In genomic region chr2:24121469-24121868, GRCh38 we compare ENCODE assay signal across 19 cellular contexts. TPM values are rescaled to one million over a fixed set of nuclear protein-coding genes. Genes with fewer than 3 reads are reported as not detected.
DNase-seq lines count a peak whose midpoint lies in the region; TF ChIP-seq lines count a peak whose summit lies in the region.
"Had no signal": no experiment of that assay in that cellular context is flagged by ENCODE, and none has a peak within 500 bp of the region (broad histone marks: within the 10 kb centered on the region; RNA-seq: fewer than 3 reads in every experiment).

No MANE protein-coding gene starts in this region.

- WGBS in neuronal stem cell (ENCODE audit: extremely low coverage in 2 of 2, insufficient read length in 2 of 2, insufficient replicate concordance in 1 of 2), 2 donors, result no CpG with 5 or more reads among the region's 4 CpGs
- WGBS in esophagus muscularis mucosa, result 81% methylated on average over 4 of the region's 4 CpGs
- 41 to 47% methylated on average over 4 of the region's 4 CpGs for WGBS in tibial nerve, 2 donors

- no peak overlapping the region for H3K18ac ChIP-seq in neuronal stem cell (ENCODE audit: low read length)

- H3K4me3 ChIP-seq in HEK293 (ENCODE audit: low read depth, low read length), result no peak overlapping the region
- no peak overlapping the region for H3K4me3 ChIP-seq in neuronal stem cell (ENCODE audit: low read length in 2 of 2)
- H3K4me3 ChIP-seq in esophagus muscularis mucosa, result no peak overlapping the region
- H3K4me3 ChIP-seq in tibial nerve, result no peak overlapping the region
- H3K4me3 ChIP-seq: SJSA1, smooth muscle cell, upper lobe of left lung had no signal

- H3K27me3 ChIP-seq in neuronal stem cell (ENCODE audit: control insufficient read depth in 3 of 3, insufficient read depth in 3 of 3, low read depth in 1 of 3, low read length in 3 of 3), result no peaks in the 10 kb centered on the region
- H3K27me3 ChIP-seq in esophagus muscularis mucosa, result no peaks in the 10 kb centered on the region
- H3K27me3 ChIP-seq in tibial nerve, result no peaks in the 10 kb centered on the region
- H3K27me3 ChIP-seq: SJSA1, upper lobe of left lung had no signal

- no peak overlapping the region for H4K91ac ChIP-seq in neuronal stem cell (ENCODE audit: low read depth, low read length, poor library complexity)

- no peak overlapping the region for H3K4me2 ChIP-seq in neuronal stem cell (ENCODE audit: insufficient read depth, low read length, poor library complexity, severe bottlenecking)

- no peak for TF ChIP-seq POLR2A in esophagus muscularis mucosa (IDR thresholded peaks at IDR 0.05; ENCODE audit: low read depth)
- TF ChIP-seq POLR2A in tibial nerve (IDR thresholded peaks at IDR 0.05), result no peak

- H3K9ac ChIP-seq in neuronal stem cell (ENCODE audit: low read depth, low read length, poor library complexity), result no peak overlapping the region

- H3K23ac ChIP-seq in neuronal stem cell (ENCODE audit: low read depth, low read length, poor library complexity), result no peak overlapping the region

- no peak overlapping the region for H3K14ac ChIP-seq in neuronal stem cell (ENCODE audit: low read length)

- no peak overlapping the region for H2BK5ac ChIP-seq in neuronal stem cell (ENCODE audit: low read length)

- POLR2A ChIA-PET in HEK293 (lab: Yijun Ruan, JAX), result interaction anchor here (1.2 to 1.9 kb wide), 2 partner anchors 37 to 194 kb away, joined by 6 read pairs; partner anchors contain the start of genes ATAD2B and TP53I3

- TF ChIP-seq CTCF in HEK293 (tag by site-specific recombination; IDR thresholded peaks at IDR 0.05), result no peak
- no peak for TF ChIP-seq CTCF in esophagus muscularis mucosa (IDR thresholded peaks at IDR 0.05)
- no peak for TF ChIP-seq CTCF in tibial nerve (IDR thresholded peaks at IDR 0.05)

- H3K27ac ChIP-seq in HEK293 (ENCODE audit: extremely low read depth, low read depth, low read length) (no peak overlapping the region), neuronal stem cell (replicated peaks; ENCODE audit: low read length) (no peak overlapping the region), esophagus muscularis mucosa (replicated peaks in 1 of 4) (no peak overlapping the region), tibial nerve (peak overlapping the region in 2 of 4 donors; percentile 37 to 93)
- H3K27ac ChIP-seq: SJSA1 had no signal

- no peaks in the 10 kb centered on the region for H3K36me3 ChIP-seq in HEK293 (ENCODE audit: control insufficient read depth in 2 of 2, insufficient read depth in 1 of 2, low read length in 2 of 2)
- H3K36me3 ChIP-seq in neuronal stem cell (replicated peaks in 1 of 2; ENCODE audit: control insufficient read depth in 2 of 2, insufficient read depth in 2 of 2, low read length in 2 of 2), result no peaks in the 10 kb centered on the region
- peaks cover 0 to 3% (median 0%) of the 10 kb centered on the region in 4 donors for H3K36me3 ChIP-seq in esophagus muscularis mucosa
- H3K36me3 ChIP-seq in tibial nerve, result peaks cover 0 to 7% (median 0%) of the 10 kb centered on the region in 3 donors
- H3K36me3 ChIP-seq: upper lobe of left lung had no signal

- no peak overlapping the region for H4K8ac ChIP-seq in neuronal stem cell (ENCODE audit: low read depth, low read length)

- TF ChIP-seq EP300 in esophagus muscularis mucosa (IDR thresholded peaks at IDR 0.05), result no peak
- TF ChIP-seq EP300 in tibial nerve (IDR thresholded peaks at IDR 0.05), result no peak

- no peak overlapping the region for H2BK12ac ChIP-seq in neuronal stem cell (ENCODE audit: low read length)

- H3K9me3 ChIP-seq in HEK293 (ENCODE audit: control insufficient read depth, insufficient read depth, low read depth, low read length), result no peaks in the 10 kb centered on the region
- H3K9me3 ChIP-seq in neuronal stem cell (replicated peaks in 1 of 2; ENCODE audit: control insufficient read depth in 2 of 2, insufficient read depth in 1 of 2, low read depth in 1 of 2, low read length in 2 of 2), result no peaks in the 10 kb centered on the region
- H3K9me3 ChIP-seq in esophagus muscularis mucosa, result no peaks in the 10 kb centered on the region
- no peaks in the 10 kb centered on the region for H3K9me3 ChIP-seq in tibial nerve
- H3K9me3 ChIP-seq: upper lobe of left lung had no signal

- no peak overlapping the region for H2AK5ac ChIP-seq in neuronal stem cell (ENCODE audit: low read depth, low read length)

- DNase-seq in NCI-H446 (lab: John Stamatoyannopoulos, UW) (peak; percentile 23 to 66), cerebellum (ENCODE audit: low spot score) (peak; percentile 12), neuronal stem cell (ENCODE audit: low spot score) (peak; percentile 9), globus pallidus (ENCODE audit: low spot score) (no peak), esophagus muscularis mucosa (ENCODE audit: extremely low spot score) (no peak), SW 1271 (lab: John Stamatoyannopoulos, UW) (no peak), tibial nerve (ENCODE audit: low spot score in 2 of 2) (no peak)
- DNase-seq: activated CD4-positive, alpha-beta T cell treated with anti-CD3 and anti-CD28 coated beads, Interleukin-2, amount 50 U/mL, for 48 hours; activated naive CD4-positive, alpha-beta T cell treated with Interleukin-2 at 50 U/mL for 16 hours; aorta; DND-41; effector memory CD4-positive, alpha-beta T cell; NCI-H1105 treated with DMSO at 0.1 percent for 48 hours; stimulated activated CD4-positive, alpha-beta T cell treated with anti-CD3 and anti-CD28 coated beads, Interleukin-2, amount 100 ng/mL, for 48 hours; upper lobe of left lung had no signal

- H3K4me1 ChIP-seq in HEK293 (ENCODE audit: control insufficient read depth, insufficient read depth, low read length) (peaks cover 3% of the 10 kb centered on the region), neuronal stem cell (ENCODE audit: control insufficient read depth in 2 of 2, insufficient read depth in 1 of 2, low read depth in 1 of 2, low read length in 2 of 2) (peaks cover 0 to 1% of the 10 kb centered on the region in 2 donors), esophagus muscularis mucosa (peaks cover 19 to 27% (median 20%) of the 10 kb centered on the region in 4 donors), tibial nerve (peaks cover 0 to 39% (median 11%) of the 10 kb centered on the region in 4 donors)

- intact Hi-C loops in esophagus muscularis mucosa (cut with DNase I), result no loop called here

- H2AFZ ChIP-seq in neuronal stem cell (ENCODE audit: low read length), result no peak overlapping the region

- CTCF ChIA-PET in HEK293 (lab: Yijun Ruan, JAX), result interaction anchor here (0.6 to 1.4 kb wide), 2 partner anchors 37 to 195 kb away, joined by 3 to 8 read pairs; partner anchors contain the start of genes ATAD2B and TP53I3

- H2BK120ac ChIP-seq in neuronal stem cell (ENCODE audit: low read depth, low read length), result no peak overlapping the region

- H3K79me1 ChIP-seq in neuronal stem cell (ENCODE audit: low read depth, low read length), result no peaks in the 10 kb centered on the region

- no peak overlapping the region for H2BK15ac ChIP-seq in neuronal stem cell (ENCODE audit: low read length)

- no peak overlapping the region for H3K4ac ChIP-seq in neuronal stem cell (ENCODE audit: low read length)

TF ChIP-seq in HEK293, 187 proteins besides CTCF, POLR2A, EP300 and RAD21:
- TF ChIP-seq ZNF585B (tag by site-specific recombination; IDR thresholded peaks at IDR 0.05) (no peak), ZNF596 (tag by site-specific recombination; IDR thresholded peaks at IDR 0.05) (no peak), GLIS1 (tag by site-specific recombination; IDR thresholded peaks at IDR 0.05) (peak; percentile 38; the same call in 1 of the 2 replicates), ZEB2 (tag by site-specific recombination; IDR thresholded peaks at IDR 0.05) (no peak)

RNA-seq across cellular contexts. Expression of gene PFN4, which starts 1.7 kb away (rescaled TPM):
- total RNA-seq in cerebellum, result 1.00 TPM
- polyA plus RNA-seq in neuronal stem cell (2013, experiment 1 of 2), result 0.99 TPM
- 1.1 TPM for polyA plus RNA-seq in neuronal stem cell (2013, experiment 2 of 2)
- under 1 TPM in 1 of 4 donors, not detected in 3; 0.83 TPM for total RNA-seq in esophagus muscularis mucosa
- total RNA-seq in tibial nerve, result 1 to 10 TPM in 2 of 4 donors, under 1 TPM in 1, not detected in 1; 0.39 to 5.7 (median 1.7) TPM
- total RNA-seq: smooth muscle cell had no signal

RNA-seq across cellular contexts. Expression of gene FAM228B, which starts 1.8 kb away (rescaled TPM):
- total RNA-seq in cerebellum, result 40.6 TPM
- 16.9 TPM for polyA plus RNA-seq in neuronal stem cell (2013, experiment 1 of 2)
- polyA plus RNA-seq in neuronal stem cell (2013, experiment 2 of 2), result 16.3 TPM
- 10 to 100 TPM; 22.6 to 41.4 (median 33.8) TPM for total RNA-seq in esophagus muscularis mucosa
- 10 to 100 TPM; 37.7 to 68.6 (median 46.6) TPM for total RNA-seq in tibial nerve

RNA-seq across cellular contexts. Expression of gene TP53I3, which starts 36.8 kb away (rescaled TPM):
- total RNA-seq in cerebellum, result 10.2 TPM
- 14.8 TPM for polyA plus RNA-seq in neuronal stem cell (2013, experiment 1 of 2)
- polyA plus RNA-seq in neuronal stem cell (2013, experiment 2 of 2), result 15.7 TPM
- 10 to 100 TPM in 2 of 4 donors, 1 to 10 TPM in 2; 5.3 to 11.3 (median 9.6) TPM for total RNA-seq in esophagus muscularis mucosa
- total RNA-seq in tibial nerve, result 100 to 1,000 TPM in 3 of 4 donors, 10 to 100 TPM in 1; 21.0 to 134 (median 114) TPM

RNA-seq across cellular contexts. Expression of gene SF3B6, which starts 45.3 kb away (rescaled TPM):
- total RNA-seq in cerebellum (60.0 TPM), esophagus muscularis mucosa (100 to 1,000 TPM in 3 of 4 donors, 10 to 100 TPM in 1; 86.9 to 121 (median 113) TPM), tibial nerve (10 to 100 TPM; 73.7 to 93.1 (median 81.5) TPM)
- polyA plus RNA-seq in neuronal stem cell (2013, experiment 1 of 2), result 237 TPM
- 242 TPM for polyA plus RNA-seq in neuronal stem cell (2013, experiment 2 of 2)

RNA-seq across cellular contexts. Expression of gene FAM228A, which starts 53.4 kb away (rescaled TPM):
- total RNA-seq in cerebellum (3.5 TPM), esophagus muscularis mucosa (1 to 10 TPM; 1.1 to 3.3 (median 2.6) TPM), tibial nerve (1 to 10 TPM in 3 of 4 donors, under 1 TPM in 1; 0.90 to 5.0 (median 3.3) TPM)
- polyA plus RNA-seq in neuronal stem cell (2013, experiment 1 of 2), result 1.0 TPM
- polyA plus RNA-seq in neuronal stem cell (2013, experiment 2 of 2), result 0.61 TPM
- total RNA-seq: LHCN-M2, SJSA1, smooth muscle cell had no signal

Comparison
In these comparisons a context has a peak if more than half of its experiments do, and no peak if none do; other contexts are left out.
1. DNase-seq: peak in NCI-H446 (2 of 2), cerebellum (single experiment) and neuronal stem cell (single experiment); none in globus pallidus (single experiment), esophagus muscularis mucosa (single experiment), SW 1271 (0 of 2) and tibial nerve (0 of 2).